In genomic region chr1:85289207-85289847, GRCh38 we compare ENCODE assay signal across 10 cellular contexts. TPM values are rescaled to one million over a fixed set of nuclear protein-coding genes. Genes with fewer than 3 reads are reported as not detected.
DNase-seq lines count a peak whose midpoint lies in the region; ATAC-seq, FAIRE-seq and TF ChIP-seq lines count a peak whose summit lies in the region.
"Had no signal": no experiment of that assay in that cellular context is flagged by ENCODE, and none has a peak within 500 bp of the region (broad histone marks: within the 10 kb centered on the region; RNA-seq: fewer than 3 reads in every experiment).

No MANE protein-coding gene starts in this region.

- TF ChIP-seq CTCF in bronchial epithelial cell (IDR thresholded peaks at IDR 0.05; ENCODE audit: insufficient read depth, low read length, severe bottlenecking) = no peak

- POLR2A ChIA-PET in HEK293T (lab: Yijun Ruan, JAX) = no interaction called here

- H3K9me3 ChIP-seq in MG63 = no peaks in the 10 kb centered on the region

- H3K27me3 ChIP-seq in MG63 (no peaks in the 10 kb centered on the region), bronchial epithelial cell (ENCODE audit: control insufficient read depth, insufficient read depth, low read length) (no peaks in the 10 kb centered on the region)

- no peaks in the 10 kb centered on the region for H3K9me3 Mint-ChIP-seq in activated T-cell treated with anti-CD3 and anti-CD28 coated beads, Interleukin-2, amount 50 U/mL, for 4 hours
- no peaks in the 10 kb centered on the region for H3K9me3 Mint-ChIP-seq in stimulated activated naive B cell treated with anti-CD40 and anti-IgM and Interleukin-4, amounts not matched to agents 10 μg/mL and 1 μg/mL and 100 μg/mL, for 72 hours

- H3K36me3 Mint-ChIP-seq in activated T-cell treated with anti-CD3 and anti-CD28 coated beads, Interleukin-2, amount 50 U/mL, for 4 hours (ENCODE audit: insufficient read depth) = no peaks in the 10 kb centered on the region
- peaks cover 2 to 3% of the 10 kb centered on the region in 2 donors for H3K36me3 Mint-ChIP-seq in stimulated activated naive B cell treated with anti-CD40 and anti-IgM and Interleukin-4, amounts not matched to agents 10 μg/mL and 1 μg/mL and 100 μg/mL, for 72 hours

- CTCF ChIA-PET in HEK293T (lab: Yijun Ruan, JAX) = no interaction called here

- peaks cover 11% of the 10 kb centered on the region for H3K4me1 Mint-ChIP-seq in activated T-cell treated with anti-CD3 and anti-CD28 coated beads, Interleukin-2, amount 50 U/mL, for 4 hours (ENCODE audit: low read depth)
- peaks cover 12 to 30% of the 10 kb centered on the region in 2 donors for H3K4me1 Mint-ChIP-seq in stimulated activated naive B cell treated with anti-CD40 and anti-IgM and Interleukin-4, amounts not matched to agents 10 μg/mL and 1 μg/mL and 100 μg/mL, for 72 hours

- H3K36me3 ChIP-seq in MG63 = no peaks in the 10 kb centered on the region
- H3K36me3 ChIP-seq in bronchial epithelial cell (ENCODE audit: control insufficient read depth, insufficient read depth, low read length) = no peaks in the 10 kb centered on the region

- H3K27me3 Mint-ChIP-seq in activated T-cell treated with anti-CD3 and anti-CD28 coated beads, Interleukin-2, amount 50 U/mL, for 4 hours (ENCODE audit: low read depth) = peaks cover 12% of the 10 kb centered on the region
- no peaks in the 10 kb centered on the region for H3K27me3 Mint-ChIP-seq in stimulated activated naive B cell treated with anti-CD40 and anti-IgM and Interleukin-4, amounts not matched to agents 10 μg/mL and 1 μg/mL and 100 μg/mL, for 72 hours

- peak; percentile 98 for FAIRE-seq in bronchial epithelial cell (lab: Jason Lieb, UNC)
- FAIRE-seq: endometrium had no signal

- H3K4me3 Mint-ChIP-seq in activated T-cell treated with anti-CD3 and anti-CD28 coated beads, Interleukin-2, amount 50 U/mL, for 4 hours = no peak overlapping the region
- H3K4me3 Mint-ChIP-seq in stimulated activated naive B cell treated with anti-CD40 and anti-IgM and Interleukin-4, amounts not matched to agents 10 μg/mL and 1 μg/mL and 100 μg/mL, for 72 hours = no peak overlapping the region

- H3K4me3 ChIP-seq in MG63 (no peak overlapping the region), bronchial epithelial cell (ENCODE audit: low read depth, low read length) (no peak overlapping the region)
- H3K4me3 ChIP-seq: skin epidermis had no signal

- no peak overlapping the region for H3K27ac Mint-ChIP-seq in stimulated activated naive B cell treated with anti-CD40 and anti-IgM and Interleukin-4, amounts not matched to agents 10 μg/mL and 1 μg/mL and 100 μg/mL, for 72 hours

- DNase-seq in activated T-cell treated with anti-CD3 and anti-CD28 coated beads, Interleukin-2, amount 50 U/mL, for 4 hours = no peak
- DNase-seq in activated T-cell treated with anti-CD3 and anti-CD28 coated beads, Interleukin-2, amount 50 U/mL, for 1 hour = no peak
- peak; percentile 80 for DNase-seq in MG63
- peak; percentile 100 for DNase-seq in bronchial epithelial cell (ENCODE audit: low read depth)
- DNase-seq in stimulated activated naive B cell treated with anti-CD40 and anti-IgM and Interleukin-4, amounts not matched to agents 10 μg/mL and 1 μg/mL and 100 μg/mL, for 72 hours = no peak
- no peak for DNase-seq in HEK293T (ENCODE audit: extremely low spot score)
- DNase-seq in HuH-7 (ENCODE audit: low spot score) = no peak

- peak; percentile 90 for ATAC-seq in activated T-cell treated with anti-CD3 and anti-CD28 coated beads, Interleukin-2, amount 50 U/mL, for 4 hours
- ATAC-seq in stimulated activated naive B cell treated with anti-CD40 and anti-IgM and Interleukin-4, amounts not matched to agents 10 μg/mL and 1 μg/mL and 100 μg/mL, for 72 hours (replicated peaks) = peak; percentile 27 to 45
- no peak for ATAC-seq in GM19397 (IDR thresholded peaks at IDR 0.05; ENCODE audit: unreplicated experiment)

TF ChIP-seq in HEK293T, 16 proteins besides CTCF, POLR2A, EP300 and RAD21:
- TF ChIP-seq FOXA1 (IDR thresholded peaks at IDR 0.05) (no peak), ZNF384 (IDR thresholded peaks at IDR 0.05) (no peak), SUZ12 (IDR thresholded peaks at IDR 0.05) (no peak), BHLHE40 (IDR thresholded peaks at IDR 0.05; ENCODE audit: borderline replicate concordance) (no peak), FOXK2 (IDR thresholded peaks at IDR 0.05) (no peak), TARDBP (IDR thresholded peaks at IDR 0.05) (no peak), LEF1 (IDR thresholded peaks at IDR 0.05; ENCODE audit: borderline replicate concordance) (no peak), SP1 (IDR thresholded peaks at IDR 0.05) (no peak), ARNT (IDR thresholded peaks at IDR 0.05) (no peak), CTBP1 (IDR thresholded peaks at IDR 0.05; ENCODE audit: borderline replicate concordance) (no peak), HDGF (IDR thresholded peaks at IDR 0.05; ENCODE audit: borderline replicate concordance) (no peak), PKNOX1 (IDR thresholded peaks at IDR 0.05) (no peak), L3MBTL2 (conservative IDR thresholded peaks at IDR 0.05) (no peak), FOXM1 (IDR thresholded peaks at IDR 0.05; ENCODE audit: borderline replicate concordance) (no peak), ELF4 (IDR thresholded peaks at IDR 0.05) (no peak), NFRKB (IDR thresholded peaks at IDR 0.05) (no peak)

RNA-seq across cellular contexts. Expression of gene BCL10, which starts 12.9 kb away (rescaled TPM):
- 10 to 100 TPM; 22.3 to 27.3 (median 27.1) TPM for total RNA-seq in activated T-cell treated with anti-CD3 and anti-CD28 coated beads, Interleukin-2, amount 50 U/mL, for 4 hours
- 11.3 and 24.9 TPM in 2 replicates for total RNA-seq in MG63 (2014; rRNA removed; shearing (Covaris generic); ENCODE audit: low replicate concordance)
- total RNA-seq in bronchial epithelial cell = 31.3 and 46.1 TPM in 2 replicates

RNA-seq across cellular contexts. Expression of gene C1orf52, which starts 29.9 kb away (rescaled TPM):
- 10 to 100 TPM; 29.1 to 36.3 (median 32.5) TPM for total RNA-seq in activated T-cell treated with anti-CD3 and anti-CD28 coated beads, Interleukin-2, amount 50 U/mL, for 4 hours
- total RNA-seq in MG63 (2014; rRNA removed; shearing (Covaris generic); ENCODE audit: low replicate concordance) = 16.4 and 19.8 TPM in 2 replicates
- total RNA-seq in bronchial epithelial cell = 11.1 and 12.5 TPM in 2 replicates

Comparison
In these comparisons a context has a peak if more than half of its experiments do, and no peak if none do; other contexts are left out.
1. DNase-seq: peak in MG63 (single experiment) and bronchial epithelial cell (single experiment); none in activated T-cell treated with anti-CD3 and anti-CD28 coated beads, Interleukin-2, amount 50 U/mL, for 4 hours (single experiment), activated T-cell treated with anti-CD3 and anti-CD28 coated beads, Interleukin-2, amount 50 U/mL, for 1 hour (single experiment), stimulated activated naive B cell treated with anti-CD40 and anti-IgM and Interleukin-4, amounts not matched to agents 10 μg/mL and 1 μg/mL and 100 μg/mL, for 72 hours (single experiment), HEK293T (single experiment) and HuH-7 (single experiment).